ENCODE assay signal across 1 cellular context in the genomic region with DNA sequence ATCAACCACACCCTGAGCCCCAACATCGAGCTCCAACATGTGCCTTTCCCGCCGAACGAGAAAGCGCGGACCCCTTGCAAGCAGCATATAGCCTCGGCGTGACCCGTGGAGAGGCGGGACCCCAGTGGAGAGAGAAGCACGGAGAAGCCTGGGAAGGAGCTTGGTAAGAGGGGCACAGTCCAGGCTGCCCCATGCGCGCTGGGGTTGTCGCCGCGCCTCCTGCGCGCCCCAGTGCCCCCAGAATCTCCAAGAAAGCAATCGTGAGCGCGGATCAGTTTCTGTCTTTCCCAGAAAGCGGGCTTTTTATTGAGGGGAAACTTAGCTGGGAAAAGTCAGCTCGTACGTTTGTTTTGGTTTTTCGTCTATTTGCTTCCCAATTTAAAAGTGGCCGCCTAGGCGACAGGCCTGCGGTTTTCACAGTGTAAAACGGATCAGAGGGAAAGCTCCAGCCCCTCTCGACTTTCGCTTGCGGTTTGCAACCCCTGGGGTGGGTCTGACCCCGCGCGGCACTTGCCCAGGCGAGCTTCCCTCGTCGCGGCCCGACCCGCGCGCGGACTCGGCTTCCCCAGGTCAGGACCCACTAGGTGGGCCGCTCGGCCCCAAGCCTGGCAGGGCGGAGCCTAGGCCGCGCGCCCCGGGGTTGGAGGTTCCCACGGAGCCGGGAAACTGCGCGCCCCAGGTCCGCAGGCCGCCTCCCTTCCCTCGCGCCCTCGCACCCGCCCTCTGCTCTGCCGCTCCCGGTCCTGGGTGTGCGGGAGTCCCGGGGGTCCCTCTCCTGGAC.
TF ChIP-seq lines count a peak whose summit lies in the region.

No MANE protein-coding gene starts in this region.

TF ChIP-seq in HepG2, 621 proteins besides CTCF, POLR2A, EP300 and RAD21 (continued from another document and continues in another):
- TF ChIP-seq, protein P1, sequence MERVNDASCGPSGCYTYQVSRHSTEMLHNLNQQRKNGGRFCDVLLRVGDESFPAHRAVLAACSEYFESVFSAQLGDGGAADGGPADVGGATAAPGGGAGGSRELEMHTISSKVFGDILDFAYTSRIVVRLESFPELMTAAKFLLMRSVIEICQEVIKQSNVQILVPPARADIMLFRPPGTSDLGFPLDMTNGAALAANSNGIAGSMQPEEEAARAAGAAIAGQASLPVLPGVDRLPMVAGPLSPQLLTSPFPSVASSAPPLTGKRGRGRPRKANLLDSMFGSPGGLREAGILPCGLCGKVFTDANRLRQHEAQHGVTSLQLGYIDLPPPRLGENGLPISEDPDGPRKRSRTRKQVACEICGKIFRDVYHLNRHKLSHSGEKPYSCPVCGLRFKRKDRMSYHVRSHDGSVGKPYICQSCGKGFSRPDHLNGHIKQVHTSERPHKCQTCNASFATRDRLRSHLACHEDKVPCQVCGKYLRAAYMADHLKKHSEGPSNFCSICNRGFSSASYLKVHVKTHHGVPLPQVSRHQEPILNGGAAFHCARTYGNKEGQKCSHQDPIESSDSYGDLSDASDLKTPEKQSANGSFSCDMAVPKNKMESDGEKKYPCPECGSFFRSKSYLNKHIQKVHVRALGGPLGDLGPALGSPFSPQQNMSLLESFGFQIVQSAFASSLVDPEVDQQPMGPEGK (CRISPR knock-in tag; IDR thresholded peaks at IDR 0.05), result peak; percentile 65
- TF ChIP-seq HOXA7 (CRISPR knock-in tag; IDR thresholded peaks at IDR 0.05) (no peak), ESRRA (CRISPR knock-in tag; IDR thresholded peaks at IDR 0.05; ENCODE audit: low read depth) (no peak), ZNF33B (CRISPR knock-in tag; IDR thresholded peaks at IDR 0.05) (no peak), ZNF607 (CRISPR knock-in tag; IDR thresholded peaks at IDR 0.05; ENCODE audit: borderline replicate concordance) (peak; percentile 73; the same call in 1 of the 2 replicates), ZNF160 (CRISPR knock-in tag; IDR thresholded peaks at IDR 0.05) (peak; percentile 85; the same call in 1 of the 2 replicates), ZSCAN25 (CRISPR knock-in tag; IDR thresholded peaks at IDR 0.05) (0 out of 2 replicates have a peak, but pooled peaks have one; percentile 36), ONECUT2 (CRISPR knock-in tag; IDR thresholded peaks at IDR 0.05) (no peak), ZBTB7B (CRISPR knock-in tag; IDR thresholded peaks at IDR 0.05) (peak; percentile 82; the same call in 1 of the 2 replicates), ZHX2 (IDR thresholded peaks at IDR 0.05; ENCODE audit: low read depth) (no peak), ZHX2 (CRISPR knock-in tag; IDR thresholded peaks at IDR 0.05; ENCODE audit: borderline replicate concordance) (no peak; the same call in none of the 2 replicates), ZNF362 (CRISPR knock-in tag; IDR thresholded peaks at IDR 0.05; ENCODE audit: borderline replicate concordance) (no peak), ZNF781 (CRISPR knock-in tag; IDR thresholded peaks at IDR 0.05; ENCODE audit: borderline replicate concordance, not compliant biosample characterization) (no peak), RBFOX2 (IDR thresholded peaks at IDR 0.05; ENCODE audit: low read depth, low read length) (peak; percentile 80), NFATC3 (CRISPR knock-in tag; IDR thresholded peaks at IDR 0.05) (no peak), ZBTB21 (CRISPR knock-in tag; IDR thresholded peaks at IDR 0.05) (no peak), BRCA1 (CRISPR knock-in tag; IDR thresholded peaks at IDR 0.05) (peak; percentile 52; the same call in 1 of the 2 replicates), ZNF3 (CRISPR knock-in tag; IDR thresholded peaks at IDR 0.05) (no peak), ARNT (IDR thresholded peaks at IDR 0.05) (no peak), MBD4 (IDR thresholded peaks at IDR 0.05; ENCODE audit: borderline replicate concordance, low read length) (no peak), FOXK1 (CRISPR knock-in tag; IDR thresholded peaks at IDR 0.05; ENCODE audit: borderline replicate concordance, low read depth) (no peak), SMAD1 (CRISPR knock-in tag; IDR thresholded peaks at IDR 0.05; ENCODE audit: borderline replicate concordance, low read depth) (peak; percentile 75), SOX6 (IDR thresholded peaks at IDR 0.05) (no peak), SOX6 (CRISPR knock-in tag; IDR thresholded peaks at IDR 0.05) (no peak; the same call in 1 of the 2 replicates)
- TF ChIP-seq, protein P2, sequence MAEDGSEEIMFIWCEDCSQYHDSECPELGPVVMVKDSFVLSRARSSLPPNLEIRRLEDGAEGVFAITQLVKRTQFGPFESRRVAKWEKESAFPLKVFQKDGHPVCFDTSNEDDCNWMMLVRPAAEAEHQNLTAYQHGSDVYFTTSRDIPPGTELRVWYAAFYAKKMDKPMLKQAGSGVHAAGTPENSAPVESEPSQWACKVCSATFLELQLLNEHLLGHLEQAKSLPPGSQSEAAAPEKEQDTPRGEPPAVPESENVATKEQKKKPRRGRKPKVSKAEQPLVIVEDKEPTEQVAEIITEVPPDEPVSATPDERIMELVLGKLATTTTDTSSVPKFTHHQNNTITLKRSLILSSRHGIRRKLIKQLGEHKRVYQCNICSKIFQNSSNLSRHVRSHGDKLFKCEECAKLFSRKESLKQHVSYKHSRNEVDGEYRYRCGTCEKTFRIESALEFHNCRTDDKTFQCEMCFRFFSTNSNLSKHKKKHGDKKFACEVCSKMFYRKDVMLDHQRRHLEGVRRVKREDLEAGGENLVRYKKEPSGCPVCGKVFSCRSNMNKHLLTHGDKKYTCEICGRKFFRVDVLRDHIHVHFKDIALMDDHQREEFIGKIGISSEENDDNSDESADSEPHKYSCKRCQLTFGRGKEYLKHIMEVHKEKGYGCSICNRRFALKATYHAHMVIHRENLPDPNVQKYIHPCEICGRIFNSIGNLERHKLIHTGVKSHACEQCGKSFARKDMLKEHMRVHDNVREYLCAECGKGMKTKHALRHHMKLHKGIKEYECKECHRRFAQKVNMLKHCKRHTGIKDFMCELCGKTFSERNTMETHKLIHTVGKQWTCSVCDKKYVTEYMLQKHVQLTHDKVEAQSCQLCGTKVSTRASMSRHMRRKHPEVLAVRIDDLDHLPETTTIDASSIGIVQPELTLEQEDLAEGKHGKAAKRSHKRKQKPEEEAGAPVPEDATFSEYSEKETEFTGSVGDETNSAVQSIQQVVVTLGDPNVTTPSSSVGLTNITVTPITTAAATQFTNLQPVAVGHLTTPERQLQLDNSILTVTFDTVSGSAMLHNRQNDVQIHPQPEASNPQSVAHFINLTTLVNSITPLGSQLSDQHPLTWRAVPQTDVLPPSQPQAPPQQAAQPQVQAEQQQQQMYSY (CRISPR knock-in tag; IDR thresholded peaks at IDR 0.05), result peak; percentile 57; the same call in 1 of the 2 replicates
- TF ChIP-seq, protein P3, sequence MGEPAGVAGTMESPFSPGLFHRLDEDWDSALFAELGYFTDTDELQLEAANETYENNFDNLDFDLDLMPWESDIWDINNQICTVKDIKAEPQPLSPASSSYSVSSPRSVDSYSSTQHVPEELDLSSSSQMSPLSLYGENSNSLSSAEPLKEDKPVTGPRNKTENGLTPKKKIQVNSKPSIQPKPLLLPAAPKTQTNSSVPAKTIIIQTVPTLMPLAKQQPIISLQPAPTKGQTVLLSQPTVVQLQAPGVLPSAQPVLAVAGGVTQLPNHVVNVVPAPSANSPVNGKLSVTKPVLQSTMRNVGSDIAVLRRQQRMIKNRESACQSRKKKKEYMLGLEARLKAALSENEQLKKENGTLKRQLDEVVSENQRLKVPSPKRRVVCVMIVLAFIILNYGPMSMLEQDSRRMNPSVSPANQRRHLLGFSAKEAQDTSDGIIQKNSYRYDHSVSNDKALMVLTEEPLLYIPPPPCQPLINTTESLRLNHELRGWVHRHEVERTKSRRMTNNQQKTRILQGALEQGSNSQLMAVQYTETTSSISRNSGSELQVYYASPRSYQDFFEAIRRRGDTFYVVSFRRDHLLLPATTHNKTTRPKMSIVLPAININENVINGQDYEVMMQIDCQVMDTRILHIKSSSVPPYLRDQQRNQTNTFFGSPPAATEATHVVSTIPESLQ (CRISPR knock-in tag; conservative IDR thresholded peaks at IDR 0.05), result no peak
- TF ChIP-seq, protein P4, sequence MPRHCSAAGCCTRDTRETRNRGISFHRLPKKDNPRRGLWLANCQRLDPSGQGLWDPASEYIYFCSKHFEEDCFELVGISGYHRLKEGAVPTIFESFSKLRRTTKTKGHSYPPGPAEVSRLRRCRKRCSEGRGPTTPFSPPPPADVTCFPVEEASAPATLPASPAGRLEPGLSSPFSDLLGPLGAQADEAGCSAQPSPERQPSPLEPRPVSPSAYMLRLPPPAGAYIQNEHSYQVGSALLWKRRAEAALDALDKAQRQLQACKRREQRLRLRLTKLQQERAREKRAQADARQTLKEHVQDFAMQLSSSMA (CRISPR knock-in tag; IDR thresholded peaks at IDR 0.05), result 0 out of 2 replicates have a peak, but pooled peaks have one; percentile 60
- TF ChIP-seq, protein P5, sequence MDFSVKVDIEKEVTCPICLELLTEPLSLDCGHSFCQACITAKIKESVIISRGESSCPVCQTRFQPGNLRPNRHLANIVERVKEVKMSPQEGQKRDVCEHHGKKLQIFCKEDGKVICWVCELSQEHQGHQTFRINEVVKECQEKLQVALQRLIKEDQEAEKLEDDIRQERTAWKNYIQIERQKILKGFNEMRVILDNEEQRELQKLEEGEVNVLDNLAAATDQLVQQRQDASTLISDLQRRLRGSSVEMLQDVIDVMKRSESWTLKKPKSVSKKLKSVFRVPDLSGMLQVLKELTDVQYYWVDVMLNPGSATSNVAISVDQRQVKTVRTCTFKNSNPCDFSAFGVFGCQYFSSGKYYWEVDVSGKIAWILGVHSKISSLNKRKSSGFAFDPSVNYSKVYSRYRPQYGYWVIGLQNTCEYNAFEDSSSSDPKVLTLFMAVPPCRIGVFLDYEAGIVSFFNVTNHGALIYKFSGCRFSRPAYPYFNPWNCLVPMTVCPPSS (IDR thresholded peaks at IDR 0.05), result no peak
- TF ChIP-seq, protein P6, sequence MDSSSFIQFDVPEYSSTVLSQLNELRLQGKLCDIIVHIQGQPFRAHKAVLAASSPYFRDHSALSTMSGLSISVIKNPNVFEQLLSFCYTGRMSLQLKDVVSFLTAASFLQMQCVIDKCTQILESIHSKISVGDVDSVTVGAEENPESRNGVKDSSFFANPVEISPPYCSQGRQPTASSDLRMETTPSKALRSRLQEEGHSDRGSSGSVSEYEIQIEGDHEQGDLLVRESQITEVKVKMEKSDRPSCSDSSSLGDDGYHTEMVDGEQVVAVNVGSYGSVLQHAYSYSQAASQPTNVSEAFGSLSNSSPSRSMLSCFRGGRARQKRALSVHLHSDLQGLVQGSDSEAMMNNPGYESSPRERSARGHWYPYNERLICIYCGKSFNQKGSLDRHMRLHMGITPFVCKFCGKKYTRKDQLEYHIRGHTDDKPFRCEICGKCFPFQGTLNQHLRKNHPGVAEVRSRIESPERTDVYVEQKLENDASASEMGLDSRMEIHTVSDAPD (CRISPR knock-in tag; IDR thresholded peaks at IDR 0.05), result no peak
